In the genomic region with DNA sequence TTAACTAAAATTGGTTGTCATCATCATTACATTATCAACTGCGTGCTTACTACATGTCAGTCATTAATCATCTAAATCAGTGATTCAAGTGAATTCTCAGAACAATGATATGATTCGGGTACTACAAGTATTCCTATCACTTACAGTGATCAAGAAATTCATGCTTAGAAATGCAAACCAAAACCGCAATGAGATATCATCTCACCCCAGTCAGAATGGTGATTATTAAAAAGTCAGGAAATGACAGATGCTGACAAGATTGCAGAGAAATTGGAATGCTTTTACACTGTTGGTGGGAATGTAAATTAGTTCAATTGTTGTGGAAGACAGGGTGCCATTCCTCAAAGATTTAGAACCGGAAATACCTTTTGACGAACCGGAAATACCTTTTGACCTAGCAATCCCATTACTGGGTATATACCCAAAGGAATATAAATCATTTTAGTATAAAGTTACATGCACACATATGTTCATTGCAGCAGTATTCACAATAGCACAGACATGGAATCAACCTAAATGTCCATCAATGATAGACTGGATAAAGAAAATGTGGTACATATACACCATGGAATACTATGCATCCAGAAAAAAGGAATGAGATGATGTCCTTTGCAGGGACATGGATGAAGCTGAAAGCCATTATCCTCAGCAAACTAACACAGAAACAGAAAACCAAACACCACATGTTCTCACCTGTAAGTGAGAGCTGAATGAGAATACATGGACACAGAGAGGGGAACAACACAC, we compare ENCODE assay signal across 2 cellular contexts.
TF ChIP-seq lines count a peak whose summit lies in the region.

No MANE protein-coding gene starts in this region.

TF ChIP-seq in SK-N-SH, 30 proteins besides CTCF, POLR2A, EP300 and RAD21 (continued from another document):
- TF ChIP-seq, protein P1, sequence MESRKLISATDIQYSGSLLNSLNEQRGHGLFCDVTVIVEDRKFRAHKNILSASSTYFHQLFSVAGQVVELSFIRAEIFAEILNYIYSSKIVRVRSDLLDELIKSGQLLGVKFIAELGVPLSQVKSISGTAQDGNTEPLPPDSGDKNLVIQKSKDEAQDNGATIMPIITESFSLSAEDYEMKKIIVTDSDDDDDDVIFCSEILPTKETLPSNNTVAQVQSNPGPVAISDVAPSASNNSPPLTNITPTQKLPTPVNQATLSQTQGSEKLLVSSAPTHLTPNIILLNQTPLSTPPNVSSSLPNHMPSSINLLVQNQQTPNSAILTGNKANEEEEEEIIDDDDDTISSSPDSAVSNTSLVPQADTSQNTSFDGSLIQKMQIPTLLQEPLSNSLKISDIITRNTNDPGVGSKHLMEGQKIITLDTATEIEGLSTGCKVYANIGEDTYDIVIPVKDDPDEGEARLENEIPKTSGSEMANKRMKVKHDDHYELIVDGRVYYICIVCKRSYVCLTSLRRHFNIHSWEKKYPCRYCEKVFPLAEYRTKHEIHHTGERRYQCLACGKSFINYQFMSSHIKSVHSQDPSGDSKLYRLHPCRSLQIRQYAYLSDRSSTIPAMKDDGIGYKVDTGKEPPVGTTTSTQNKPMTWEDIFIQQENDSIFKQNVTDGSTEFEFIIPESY (IDR thresholded peaks at IDR 0.05; ENCODE audit: borderline replicate concordance, low read depth): peak; percentile 68; the same call in 1 of the 2 replicates
- TF ChIP-seq, protein P2, sequence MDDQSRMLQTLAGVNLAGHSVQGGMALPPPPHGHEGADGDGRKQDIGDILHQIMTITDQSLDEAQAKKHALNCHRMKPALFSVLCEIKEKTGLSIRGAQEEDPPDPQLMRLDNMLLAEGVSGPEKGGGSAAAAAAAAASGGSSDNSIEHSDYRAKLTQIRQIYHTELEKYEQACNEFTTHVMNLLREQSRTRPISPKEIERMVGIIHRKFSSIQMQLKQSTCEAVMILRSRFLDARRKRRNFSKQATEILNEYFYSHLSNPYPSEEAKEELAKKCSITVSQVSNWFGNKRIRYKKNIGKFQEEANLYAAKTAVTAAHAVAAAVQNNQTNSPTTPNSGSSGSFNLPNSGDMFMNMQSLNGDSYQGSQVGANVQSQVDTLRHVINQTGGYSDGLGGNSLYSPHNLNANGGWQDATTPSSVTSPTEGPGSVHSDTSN (IDR thresholded peaks at IDR 0.05): peak; percentile 95
- peak; percentile 32; the same call in 1 of the 2 replicates for TF ChIP-seq RXRA (IDR thresholded peaks at IDR 0.05; ENCODE audit: borderline replicate concordance, low read depth)
- 0 out of 2 replicates have a peak, but pooled peaks have one; percentile 19 for TF ChIP-seq MEF2A (IDR thresholded peaks at IDR 0.05; ENCODE audit: borderline replicate concordance, low read depth)
- TF ChIP-seq POLR2AphosphoS5 (IDR thresholded peaks at IDR 0.05; ENCODE audit: low read depth, low read length): 0 out of 2 replicates have a peak, but pooled peaks have one; percentile 22
- peak; percentile 33; the same call in 1 of the 2 replicates for TF ChIP-seq FOSL2 (IDR thresholded peaks at IDR 0.05; ENCODE audit: borderline replicate concordance, low read depth)
- TF ChIP-seq JUND (IDR thresholded peaks at IDR 0.05): peak; percentile 88
- TF ChIP-seq TCF12 (IDR thresholded peaks at IDR 0.05): peak; percentile 93

TF ChIP-seq in neural cell, 6 proteins besides CTCF, POLR2A, EP300 and RAD21:
- TF ChIP-seq, protein P3, sequence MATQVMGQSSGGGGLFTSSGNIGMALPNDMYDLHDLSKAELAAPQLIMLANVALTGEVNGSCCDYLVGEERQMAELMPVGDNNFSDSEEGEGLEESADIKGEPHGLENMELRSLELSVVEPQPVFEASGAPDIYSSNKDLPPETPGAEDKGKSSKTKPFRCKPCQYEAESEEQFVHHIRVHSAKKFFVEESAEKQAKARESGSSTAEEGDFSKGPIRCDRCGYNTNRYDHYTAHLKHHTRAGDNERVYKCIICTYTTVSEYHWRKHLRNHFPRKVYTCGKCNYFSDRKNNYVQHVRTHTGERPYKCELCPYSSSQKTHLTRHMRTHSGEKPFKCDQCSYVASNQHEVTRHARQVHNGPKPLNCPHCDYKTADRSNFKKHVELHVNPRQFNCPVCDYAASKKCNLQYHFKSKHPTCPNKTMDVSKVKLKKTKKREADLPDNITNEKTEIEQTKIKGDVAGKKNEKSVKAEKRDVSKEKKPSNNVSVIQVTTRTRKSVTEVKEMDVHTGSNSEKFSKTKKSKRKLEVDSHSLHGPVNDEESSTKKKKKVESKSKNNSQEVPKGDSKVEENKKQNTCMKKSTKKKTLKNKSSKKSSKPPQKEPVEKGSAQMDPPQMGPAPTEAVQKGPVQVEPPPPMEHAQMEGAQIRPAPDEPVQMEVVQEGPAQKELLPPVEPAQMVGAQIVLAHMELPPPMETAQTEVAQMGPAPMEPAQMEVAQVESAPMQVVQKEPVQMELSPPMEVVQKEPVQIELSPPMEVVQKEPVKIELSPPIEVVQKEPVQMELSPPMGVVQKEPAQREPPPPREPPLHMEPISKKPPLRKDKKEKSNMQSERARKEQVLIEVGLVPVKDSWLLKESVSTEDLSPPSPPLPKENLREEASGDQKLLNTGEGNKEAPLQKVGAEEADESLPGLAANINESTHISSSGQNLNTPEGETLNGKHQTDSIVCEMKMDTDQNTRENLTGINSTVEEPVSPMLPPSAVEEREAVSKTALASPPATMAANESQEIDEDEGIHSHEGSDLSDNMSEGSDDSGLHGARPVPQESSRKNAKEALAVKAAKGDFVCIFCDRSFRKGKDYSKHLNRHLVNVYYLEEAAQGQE (IDR thresholded peaks at IDR 0.05; ENCODE audit: borderline replicate concordance): peak; percentile 53
